8 cellular contexts compared by ENCODE assay signal in the genomic region with DNA sequence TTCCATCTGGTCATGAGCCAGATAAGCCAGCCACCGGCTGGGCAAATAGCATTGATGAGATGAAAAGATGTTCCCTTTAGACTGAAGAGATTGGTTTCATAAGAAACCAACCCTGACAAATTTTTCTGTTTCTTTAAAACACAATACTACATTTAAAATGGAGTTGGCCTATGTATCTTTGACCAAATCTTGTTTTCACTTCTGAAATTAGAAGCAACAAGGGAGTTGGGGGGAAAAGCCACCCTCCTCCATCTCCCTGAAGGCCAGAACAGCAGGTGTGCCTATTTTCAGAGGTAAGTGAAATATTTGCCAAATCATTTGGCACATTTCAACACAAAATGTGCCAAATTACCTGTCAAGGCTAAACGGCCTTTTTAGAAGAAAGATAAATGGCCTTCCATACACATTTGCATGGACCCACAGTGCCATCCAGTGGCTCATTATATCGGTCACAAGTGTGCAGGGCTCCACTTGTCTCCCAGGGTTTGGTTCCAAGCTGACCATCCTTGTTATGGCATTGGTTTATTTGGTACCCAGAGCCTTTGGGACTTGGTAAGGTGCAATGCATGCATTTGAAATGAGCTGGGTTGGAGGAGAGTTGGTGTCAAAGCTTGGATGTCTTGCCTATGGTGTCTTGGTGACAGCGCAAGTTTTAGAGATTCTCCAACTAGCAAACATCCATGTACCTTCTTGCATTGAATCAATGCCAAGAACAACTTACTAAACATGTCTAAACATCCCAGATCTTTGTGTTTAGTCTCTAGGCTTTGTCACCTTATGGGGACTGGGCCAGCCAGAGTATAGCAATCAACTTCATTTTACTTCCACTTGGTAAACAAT.
DNase-seq lines count a peak whose midpoint lies in the region; ATAC-seq and TF ChIP-seq lines count a peak whose summit lies in the region.

No MANE protein-coding gene starts in this region.

- no peaks in the 10 kb centered on the region for H3K27me3 ChIP-seq in sigmoid colon

- CTCF ChIA-PET in activated CD4-positive, alpha-beta memory T cell treated with anti-CD3 and anti-CD28 coated beads for 36 hours (lab: Charles Lee) = no interaction called here

- no peak for TF ChIP-seq EP300 in sigmoid colon (IDR thresholded peaks at IDR 0.05)

- no peaks in the 10 kb centered on the region for H3K9me3 ChIP-seq in sigmoid colon
- no peaks in the 10 kb centered on the region for H3K9me3 ChIP-seq in T-helper 17 cell (ENCODE audit: control insufficient read depth, low read length, poor library complexity, severe bottlenecking)

- DNase-seq in DMS153 (lab: John Stamatoyannopoulos, UW) (peak; percentile 26), GM20000 (ENCODE audit: low spot score) (peak; percentile 25), NCI-H1694 treated with DMSO at 0.1 percent for 48 hours (lab: John Stamatoyannopoulos, UW) (peak; percentile 59), left cardiac atrium (peak; percentile 22), sigmoid colon (no peak), T-helper 17 cell (no peak)
- peak; percentile 21 for DNase-seq in activated CD4-positive, alpha-beta memory T cell treated with anti-CD3 and anti-CD28 coated beads for 36 hours

- no peaks in the 10 kb centered on the region for H3K36me3 ChIP-seq in sigmoid colon

- intact Hi-C loops in activated CD4-positive, alpha-beta memory T cell treated with anti-CD3 and anti-CD28 coated beads for 36 hours (cut with micrococcal nuclease) = no loop called here
- intact Hi-C loops in left cardiac atrium (cut with DNase I) = loop anchor here in 1 of 2 donors (5.0 kb wide), 1 partner anchor 1257 kb away; no protein-coding TSS in a partner anchor
- intact Hi-C loops in sigmoid colon (cut with DNase I) = loop anchor here (5.0 to 10.0 kb wide), 4 partner anchors 277 to 1257 kb away; a partner anchor contains a TSS

- peaks cover 0 to 9% (median 1%) of the 10 kb centered on the region in 4 donors for H3K4me1 ChIP-seq in sigmoid colon

- POLR2A ChIA-PET in activated CD4-positive, alpha-beta memory T cell treated with anti-CD3 and anti-CD28 coated beads for 36 hours (lab: Charles Lee) = no interaction called here

- peaks cover 2% of the 10 kb centered on the region for H3K27me3 Mint-ChIP-seq in activated CD4-positive, alpha-beta memory T cell treated with anti-CD3 and anti-CD28 coated beads for 36 hours
- H3K27me3 Mint-ChIP-seq in T-helper 17 cell = peaks cover 10% of the 10 kb centered on the region

- TF ChIP-seq CTCF in GM20000 (IDR thresholded peaks at IDR 0.05; ENCODE audit: extremely low read depth, missing control alignments) (peak; percentile 11), sigmoid colon (IDR thresholded peaks at IDR 0.05) (peak; percentile 53 to 74 (median 62))

- H3K36me3 Mint-ChIP-seq in activated CD4-positive, alpha-beta memory T cell treated with anti-CD3 and anti-CD28 coated beads for 36 hours = no peaks in the 10 kb centered on the region
- H3K36me3 Mint-ChIP-seq in T-helper 17 cell (ENCODE audit: low read depth) = no peaks in the 10 kb centered on the region

- TF ChIP-seq POLR2A in sigmoid colon (IDR thresholded peaks at IDR 0.05) = no peak

- no peaks in the 10 kb centered on the region for H3K4me1 Mint-ChIP-seq in activated CD4-positive, alpha-beta memory T cell treated with anti-CD3 and anti-CD28 coated beads for 36 hours (ENCODE audit: low read depth)
- H3K4me1 Mint-ChIP-seq in T-helper 17 cell = no peaks in the 10 kb centered on the region

- no peak overlapping the region for H3K27ac ChIP-seq in sigmoid colon

- H3K4me3 ChIP-seq in sigmoid colon = no peak overlapping the region

- no peak overlapping the region for H3K27ac Mint-ChIP-seq in activated CD4-positive, alpha-beta memory T cell treated with anti-CD3 and anti-CD28 coated beads for 36 hours
- no peak overlapping the region for H3K27ac Mint-ChIP-seq in T-helper 17 cell

- peak; percentile 53 to 68 for ATAC-seq in left cardiac atrium
- no peak for ATAC-seq in T-helper 17 cell
- ATAC-seq in HG03135 (IDR thresholded peaks at IDR 0.05; ENCODE audit: unreplicated experiment) = no peak

- no peaks in the 10 kb centered on the region for H3K9me3 Mint-ChIP-seq in activated CD4-positive, alpha-beta memory T cell treated with anti-CD3 and anti-CD28 coated beads for 36 hours

- no peak overlapping the region for H3K4me3 Mint-ChIP-seq in activated CD4-positive, alpha-beta memory T cell treated with anti-CD3 and anti-CD28 coated beads for 36 hours
- H3K4me3 Mint-ChIP-seq in T-helper 17 cell = no peak overlapping the region

- WGBS in sigmoid colon, 2 donors = 50 to 51% methylated on average over 4 of the region's 4 CpGs

Comparison
In these comparisons a context has a peak if more than half of its experiments do, and no peak if none do; other contexts are left out.
1. DNase-seq: peak in DMS153 (single experiment), GM20000 (single experiment), NCI-H1694 treated with DMSO at 0.1 percent for 48 hours (single experiment), activated CD4-positive, alpha-beta memory T cell treated with anti-CD3 and anti-CD28 coated beads for 36 hours (single experiment) and left cardiac atrium (single experiment); none in sigmoid colon (single experiment) and T-helper 17 cell (0 of 3).
2. ATAC-seq: peak in left cardiac atrium (2 of 2); none in T-helper 17 cell (single experiment) and HG03135 (single experiment).